18 cellular contexts compared by ENCODE assay signal in the genomic region with DNA sequence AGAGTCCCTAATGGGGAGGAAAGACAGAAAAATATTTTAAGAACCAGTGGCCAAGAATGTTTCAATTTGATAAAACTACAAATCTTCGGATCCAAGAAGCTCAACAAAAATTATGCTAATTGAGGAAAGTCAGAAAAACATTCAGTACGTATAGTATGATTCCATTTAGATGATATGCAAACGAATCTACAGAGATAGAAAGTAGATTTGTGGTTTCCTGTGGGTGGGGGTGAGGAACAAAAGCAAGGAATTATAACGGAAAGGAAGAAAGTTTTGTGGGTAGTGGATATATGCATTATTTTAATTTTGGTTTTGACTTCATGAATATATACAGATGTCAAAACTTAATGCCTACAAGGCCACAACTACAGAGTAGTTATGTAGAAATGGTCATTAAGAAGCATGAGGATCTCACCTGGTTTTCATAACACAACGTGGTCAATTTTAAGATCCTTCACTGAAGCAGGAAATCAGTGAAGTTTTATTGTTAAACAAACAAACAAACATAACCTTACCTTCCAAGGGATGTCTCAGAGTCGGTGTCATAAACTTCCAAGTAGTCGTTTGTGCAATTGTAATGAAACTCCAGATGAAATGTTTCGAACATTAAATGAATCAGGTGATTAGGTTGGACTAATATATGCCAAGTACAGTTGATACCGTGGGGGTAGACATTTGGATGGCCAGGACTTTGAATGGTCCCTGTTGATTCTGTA.
DNase-seq lines count a peak whose midpoint lies in the region; ATAC-seq and TF ChIP-seq lines count a peak whose summit lies in the region.
"Had no signal": no experiment of that assay in that cellular context is flagged by ENCODE, and none has a peak within 500 bp of the region (broad histone marks: within the 10 kb centered on the region; RNA-seq: fewer than 3 reads in every experiment).

No MANE protein-coding gene starts in this region.

- intact Hi-C loops in HCT116 (cut with micrococcal nuclease) (loop anchor here (10.0 kb wide), 1 partner anchor 167 kb away; no protein-coding TSS in a partner anchor), sciatic nerve (cut with DNase I) (no loop called here)

- no peaks in the 10 kb centered on the region for H3K9me3 Mint-ChIP-seq in activated naive CD8-positive, alpha-beta T cell (ENCODE audit: low read depth)
- H3K9me3 Mint-ChIP-seq: IgD-negative memory B cell had no signal

- H3K9me2 ChIP-seq in HCT116 (ENCODE audit: insufficient read depth) = no peaks in the 10 kb centered on the region

- BruUV-seq in HCT116 (replicated peaks; lab: Mats Ljungman, UMichigan) = no TSS peak

- H3K36me3 Mint-ChIP-seq in activated naive CD8-positive, alpha-beta T cell = peaks cover 18% of the 10 kb centered on the region

- no peaks in the 10 kb centered on the region for H4K20me1 ChIP-seq in BLaER1 treated with 17β-estradiol and CSF1 and Interleukin-3, amounts not matched to agents 10 nM and 100 nM
- no peaks in the 10 kb centered on the region for H4K20me1 ChIP-seq in HCT116 (ENCODE audit: insufficient read depth)

- H3K27me3 Mint-ChIP-seq in activated naive CD8-positive, alpha-beta T cell = no peaks in the 10 kb centered on the region
- H3K27me3 Mint-ChIP-seq: IgD-negative memory B cell had no signal

- RAD21 ChIA-PET in HCT116 (lab: Charles Lee; ENCODE audit: low non-redundant PET in 1 of 2, low total read pairs in 2 of 2, uncharacterized antibody in 2 of 2, unreplicated experiment in 2 of 2) = no interaction called here

- no peak overlapping the region for H3K4me3 ChIP-seq in BLaER1 treated with 17β-estradiol and CSF1 and Interleukin-3, amounts not matched to agents 10 nM and 100 nM
- no peak overlapping the region for H3K4me3 ChIP-seq in HCT116 (replicated peaks in 1 of 2; ENCODE audit: low read depth in 1 of 2, low read length in 2 of 2)
- H3K4me3 ChIP-seq: mucosa of descending colon, pancreas had no signal

- no peaks in the 10 kb centered on the region for H3K79me2 ChIP-seq in HCT116 (ENCODE audit: insufficient read depth, low read length)

- TF ChIP-seq POLR2A in HCT116 (IDR thresholded peaks at IDR 0.05; ENCODE audit: borderline replicate concordance, extremely low read depth, insufficient read depth, insufficient read length) = no peak

- peaks cover 0 to 7% (median 0%) of the 10 kb centered on the region in 11 experiments; a peak in 4 of 22 replicates for H3K9me3 ChIP-seq in BLaER1 treated with 17β-estradiol and CSF1 and Interleukin-3, amounts not matched to agents 10 nM and 100 nM (replicated peaks in 1 of 11)
- no peaks in the 10 kb centered on the region for H3K9me3 ChIP-seq in HCT116 (ENCODE audit: control insufficient read depth in 1 of 2, insufficient read depth in 1 of 2, low read depth in 1 of 2, low read length in 2 of 2)
- H3K9me3 ChIP-seq: BE2C, mucosa of descending colon, pancreas had no signal

- DNase-seq in HCT116 (ENCODE audit: low read depth, low spot score) (no peak), iris pigment epithelial cell (ENCODE audit: low read depth) (peak; percentile 58), NCI-H226 (no peak), NCI-H526 treated with DMSO at 0.1 percent for 48 hours (lab: John Stamatoyannopoulos, UW) (no peak), sciatic nerve (ENCODE audit: low spot score) (no peak), NCI-H2196 treated with DMSO at 0.1 percent for 48 hours (lab: John Stamatoyannopoulos, UW; ENCODE audit: unreplicated experiment) (no peak)
- DNase-seq: activated CD8-positive, alpha-beta memory T cell treated with anti-CD3 and anti-CD28 coated beads for 24 hours; BE2C; DMS53; left colon; mucosa of descending colon; NCI-H1105; pancreas; stimulated activated CD4-positive, alpha-beta T cell treated with anti-CD3 and anti-CD28 coated beads, Interleukin-4, amount 100 ng/mL, for 1 hour; stimulated activated CD8-positive, alpha-beta memory T cell treated with anti-CD3 and anti-CD28 coated beads, Interleukin-4, amount 100 ng/mL, for 48 hours had no signal

- H3K27me3 ChIP-seq in BLaER1 treated with 17β-estradiol and CSF1 and Interleukin-3, amounts not matched to agents 10 nM and 100 nM = no peaks in the 10 kb centered on the region
- H3K27me3 ChIP-seq in HCT116 (ENCODE audit: insufficient read depth, low read length) = no peaks in the 10 kb centered on the region
- H3K27me3 ChIP-seq: BE2C, pancreas had no signal

- peak overlapping the region; percentile 2 for H3K4me3 Mint-ChIP-seq in activated naive CD8-positive, alpha-beta T cell
- H3K4me3 Mint-ChIP-seq: IgD-negative memory B cell had no signal

- no peak for TF ChIP-seq CTCF in HCT116 (IDR thresholded peaks at IDR 0.05 in 2 of 3, conservative IDR thresholded peaks at IDR 0.05 in 1 of 3; ENCODE audit: borderline replicate concordance in 1 of 3, insufficient read depth in 1 of 3, low read depth in 2 of 3, low read length in 2 of 3)

- H3K9ac ChIP-seq in BLaER1 treated with 17β-estradiol and CSF1 and Interleukin-3, amounts not matched to agents 10 nM and 100 nM = no peak overlapping the region
- no peak overlapping the region for H3K9ac ChIP-seq in HCT116 (ENCODE audit: low read length)

- H2AFZ ChIP-seq in HCT116 (ENCODE audit: low read depth, low read length, poor library complexity, severe bottlenecking) = peak overlapping the region; percentile 62

- ATAC-seq in HCT116 = no peak
- ATAC-seq in sciatic nerve = no peak
- ATAC-seq: left colon, mucosa of descending colon, pancreas had no signal

- peaks cover 5 to 13% (median 7%) of the 10 kb centered on the region in 10 experiments; a peak in 18 of 20 replicates for H3K4me1 ChIP-seq in BLaER1 treated with 17β-estradiol and CSF1 and Interleukin-3, amounts not matched to agents 10 nM and 100 nM
- H3K4me1 ChIP-seq in HCT116 (ENCODE audit: control insufficient read depth in 1 of 2, insufficient read depth in 2 of 2, low read length in 2 of 2) = peaks cover 17 to 23% of the 10 kb centered on the region in 2 experiments

- POLR2A ChIA-PET in HCT116 (lab: Charles Lee) = no interaction called here

- H3K27ac Mint-ChIP-seq in activated naive CD8-positive, alpha-beta T cell = peak overlapping the region; percentile 13
- H3K27ac Mint-ChIP-seq: IgD-negative memory B cell had no signal

- no peaks in the 10 kb centered on the region for H3K36me3 ChIP-seq in BLaER1 treated with 17β-estradiol and CSF1 and Interleukin-3, amounts not matched to agents 10 nM and 100 nM
- H3K36me3 ChIP-seq in HCT116 (ENCODE audit: control insufficient read depth in 1 of 2, insufficient read depth in 2 of 2, low read length in 2 of 2) = no peaks in the 10 kb centered on the region
- H3K36me3 ChIP-seq: BE2C, pancreas had no signal

- peak overlapping the region in 10 of 11 experiments; percentile 3 to 53 (median 24); a peak in 11 of 22 replicates for H3K4me2 ChIP-seq in BLaER1 treated with 17β-estradiol and CSF1 and Interleukin-3, amounts not matched to agents 10 nM and 100 nM
- H3K4me2 ChIP-seq in HCT116 (ENCODE audit: low read length) = no peak overlapping the region

- TF ChIP-seq RAD21 in HCT116 (IDR thresholded peaks at IDR 0.05; ENCODE audit: low read depth) = no peak

- no peak overlapping the region for H3K27ac ChIP-seq in BLaER1 treated with 17β-estradiol and CSF1 and Interleukin-3, amounts not matched to agents 10 nM and 100 nM
- H3K27ac ChIP-seq in HCT116 (ENCODE audit: low read depth, low read length) = no peak overlapping the region
- H3K27ac ChIP-seq: pancreas had no signal

- CTCF ChIA-PET in HCT116 (lab: Charles Lee) = no interaction called here

- peaks cover 31% of the 10 kb centered on the region for H3K4me1 Mint-ChIP-seq in activated naive CD8-positive, alpha-beta T cell (ENCODE audit: low read depth)

TF ChIP-seq in HCT116, 20 proteins besides CTCF, POLR2A, EP300 and RAD21 (continues in another document):
- TF ChIP-seq CEBPB (IDR thresholded peaks at IDR 0.05; ENCODE audit: low read depth) = no peak
- TF ChIP-seq POLR2AphosphoS5 (IDR thresholded peaks at IDR 0.05; ENCODE audit: low read depth, low read length) = no peak
- TF ChIP-seq, protein P1, sequence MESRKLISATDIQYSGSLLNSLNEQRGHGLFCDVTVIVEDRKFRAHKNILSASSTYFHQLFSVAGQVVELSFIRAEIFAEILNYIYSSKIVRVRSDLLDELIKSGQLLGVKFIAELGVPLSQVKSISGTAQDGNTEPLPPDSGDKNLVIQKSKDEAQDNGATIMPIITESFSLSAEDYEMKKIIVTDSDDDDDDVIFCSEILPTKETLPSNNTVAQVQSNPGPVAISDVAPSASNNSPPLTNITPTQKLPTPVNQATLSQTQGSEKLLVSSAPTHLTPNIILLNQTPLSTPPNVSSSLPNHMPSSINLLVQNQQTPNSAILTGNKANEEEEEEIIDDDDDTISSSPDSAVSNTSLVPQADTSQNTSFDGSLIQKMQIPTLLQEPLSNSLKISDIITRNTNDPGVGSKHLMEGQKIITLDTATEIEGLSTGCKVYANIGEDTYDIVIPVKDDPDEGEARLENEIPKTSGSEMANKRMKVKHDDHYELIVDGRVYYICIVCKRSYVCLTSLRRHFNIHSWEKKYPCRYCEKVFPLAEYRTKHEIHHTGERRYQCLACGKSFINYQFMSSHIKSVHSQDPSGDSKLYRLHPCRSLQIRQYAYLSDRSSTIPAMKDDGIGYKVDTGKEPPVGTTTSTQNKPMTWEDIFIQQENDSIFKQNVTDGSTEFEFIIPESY (IDR thresholded peaks at IDR 0.05; ENCODE audit: extremely low read depth, insufficient replicate concordance, low read length) = no peak
- no peak for TF ChIP-seq ELF1 (IDR thresholded peaks at IDR 0.05; ENCODE audit: borderline replicate concordance, low read depth)
- no peak for TF ChIP-seq SP1 (IDR thresholded peaks at IDR 0.05; ENCODE audit: low read depth)
- TF ChIP-seq ZFX (IDR thresholded peaks at IDR 0.05) = no peak
- TF ChIP-seq EZH2phosphoT487 (IDR thresholded peaks at IDR 0.05; ENCODE audit: borderline replicate concordance) = no peak
